Comparison of ENCODE assay signal across 1 cellular context in the genomic region with DNA sequence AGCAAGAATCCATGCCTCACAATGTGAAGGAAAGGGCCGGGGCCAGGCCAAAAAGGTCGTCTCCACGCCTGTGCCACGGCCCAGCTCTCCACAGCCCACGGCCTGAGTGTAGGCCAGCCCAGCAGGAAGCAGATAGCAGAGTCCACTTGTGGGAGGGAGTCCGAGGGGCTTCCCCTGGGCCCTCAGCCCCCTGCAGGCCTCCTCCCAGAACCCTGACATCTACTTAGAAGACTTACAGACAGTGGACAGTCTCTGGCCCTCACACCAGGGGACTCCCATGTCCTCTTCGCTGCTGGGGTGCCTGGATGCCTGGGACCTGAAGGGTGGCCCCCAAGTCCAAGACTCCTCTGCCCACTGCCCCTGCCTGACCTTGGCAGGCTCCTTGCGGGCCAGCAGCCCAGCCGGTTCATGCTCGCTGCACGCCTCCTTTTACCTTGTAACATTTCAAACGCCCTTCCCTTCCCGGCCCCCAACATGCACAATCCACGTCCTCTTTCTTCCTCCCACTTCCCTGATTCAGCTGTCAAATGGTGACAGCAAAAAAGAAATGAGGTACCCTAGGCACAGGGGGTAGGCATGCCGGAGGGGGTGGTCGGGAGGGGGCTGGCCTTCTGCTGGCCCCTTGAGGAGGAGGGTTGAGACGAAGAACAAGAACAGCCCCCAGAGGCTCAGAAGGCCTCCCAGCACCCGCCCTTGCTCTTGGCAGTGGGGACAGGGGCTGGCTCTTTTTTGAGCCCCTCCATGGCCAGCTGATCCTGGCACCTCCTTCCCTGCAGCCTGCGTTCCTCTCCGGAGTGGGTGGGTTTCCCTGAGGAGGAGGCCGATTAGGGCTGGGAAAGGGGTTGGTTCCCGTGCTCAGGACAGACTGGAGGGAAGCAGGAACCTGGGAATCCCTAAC.
TF ChIP-seq lines count a peak whose summit lies in the region.

No MANE protein-coding gene starts in this region.

TF ChIP-seq in K562, 482 proteins besides CTCF, POLR2A, EP300 and RAD21 (continued from another document and continues in another):
- TF ChIP-seq, protein P1, sequence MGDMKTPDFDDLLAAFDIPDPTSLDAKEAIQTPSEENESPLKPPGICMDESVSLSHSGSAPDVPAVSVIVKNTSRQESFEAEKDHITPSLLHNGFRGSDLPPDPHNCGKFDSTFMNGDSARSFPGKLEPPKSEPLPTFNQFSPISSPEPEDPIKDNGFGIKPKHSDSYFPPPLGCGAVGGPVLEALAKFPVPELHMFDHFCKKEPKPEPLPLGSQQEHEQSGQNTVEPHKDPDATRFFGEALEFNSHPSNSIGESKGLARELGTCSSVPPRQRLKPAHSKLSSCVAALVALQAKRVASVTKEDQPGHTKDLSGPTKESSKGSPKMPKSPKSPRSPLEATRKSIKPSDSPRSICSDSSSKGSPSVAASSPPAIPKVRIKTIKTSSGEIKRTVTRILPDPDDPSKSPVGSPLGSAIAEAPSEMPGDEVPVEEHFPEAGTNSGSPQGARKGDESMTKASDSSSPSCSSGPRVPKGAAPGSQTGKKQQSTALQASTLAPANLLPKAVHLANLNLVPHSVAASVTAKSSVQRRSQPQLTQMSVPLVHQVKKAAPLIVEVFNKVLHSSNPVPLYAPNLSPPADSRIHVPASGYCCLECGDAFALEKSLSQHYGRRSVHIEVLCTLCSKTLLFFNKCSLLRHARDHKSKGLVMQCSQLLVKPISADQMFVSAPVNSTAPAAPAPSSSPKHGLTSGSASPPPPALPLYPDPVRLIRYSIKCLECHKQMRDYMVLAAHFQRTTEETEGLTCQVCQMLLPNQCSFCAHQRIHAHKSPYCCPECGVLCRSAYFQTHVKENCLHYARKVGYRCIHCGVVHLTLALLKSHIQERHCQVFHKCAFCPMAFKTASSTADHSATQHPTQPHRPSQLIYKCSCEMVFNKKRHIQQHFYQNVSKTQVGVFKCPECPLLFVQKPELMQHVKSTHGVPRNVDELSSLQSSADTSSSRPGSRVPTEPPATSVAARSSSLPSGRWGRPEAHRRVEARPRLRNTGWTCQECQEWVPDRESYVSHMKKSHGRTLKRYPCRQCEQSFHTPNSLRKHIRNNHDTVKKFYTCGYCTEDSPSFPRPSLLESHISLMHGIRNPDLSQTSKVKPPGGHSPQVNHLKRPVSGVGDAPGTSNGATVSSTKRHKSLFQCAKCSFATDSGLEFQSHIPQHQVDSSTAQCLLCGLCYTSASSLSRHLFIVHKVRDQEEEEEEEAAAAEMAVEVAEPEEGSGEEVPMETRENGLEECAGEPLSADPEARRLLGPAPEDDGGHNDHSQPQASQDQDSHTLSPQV (IDR thresholded peaks at IDR 0.05): peak; percentile 78
- TF ChIP-seq ZNF586 (CRISPR knock-in tag; conservative IDR thresholded peaks at IDR 0.05): no peak
- TF ChIP-seq TAF7 (tag; IDR thresholded peaks at IDR 0.05): 0 out of 2 replicates have a peak, but pooled peaks have one; percentile 21
- TF ChIP-seq, protein P2, sequence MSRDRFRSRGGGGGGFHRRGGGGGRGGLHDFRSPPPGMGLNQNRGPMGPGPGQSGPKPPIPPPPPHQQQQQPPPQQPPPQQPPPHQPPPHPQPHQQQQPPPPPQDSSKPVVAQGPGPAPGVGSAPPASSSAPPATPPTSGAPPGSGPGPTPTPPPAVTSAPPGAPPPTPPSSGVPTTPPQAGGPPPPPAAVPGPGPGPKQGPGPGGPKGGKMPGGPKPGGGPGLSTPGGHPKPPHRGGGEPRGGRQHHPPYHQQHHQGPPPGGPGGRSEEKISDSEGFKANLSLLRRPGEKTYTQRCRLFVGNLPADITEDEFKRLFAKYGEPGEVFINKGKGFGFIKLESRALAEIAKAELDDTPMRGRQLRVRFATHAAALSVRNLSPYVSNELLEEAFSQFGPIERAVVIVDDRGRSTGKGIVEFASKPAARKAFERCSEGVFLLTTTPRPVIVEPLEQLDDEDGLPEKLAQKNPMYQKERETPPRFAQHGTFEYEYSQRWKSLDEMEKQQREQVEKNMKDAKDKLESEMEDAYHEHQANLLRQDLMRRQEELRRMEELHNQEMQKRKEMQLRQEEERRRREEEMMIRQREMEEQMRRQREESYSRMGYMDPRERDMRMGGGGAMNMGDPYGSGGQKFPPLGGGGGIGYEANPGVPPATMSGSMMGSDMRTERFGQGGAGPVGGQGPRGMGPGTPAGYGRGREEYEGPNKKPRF (IDR thresholded peaks at IDR 0.05; ENCODE audit: low read depth, low read length): no peak
- TF ChIP-seq CCNT2 (IDR thresholded peaks at IDR 0.05; ENCODE audit: borderline replicate concordance, extremely low read depth, insufficient read length, low read depth, low read length): no peak
- no peak for TF ChIP-seq NFXL1 (CRISPR knock-in tag; IDR thresholded peaks at IDR 0.05)
- no peak for TF ChIP-seq HDAC3 (IDR thresholded peaks at IDR 0.05; ENCODE audit: borderline replicate concordance, partially characterized antibody)
- TF ChIP-seq, protein P3, sequence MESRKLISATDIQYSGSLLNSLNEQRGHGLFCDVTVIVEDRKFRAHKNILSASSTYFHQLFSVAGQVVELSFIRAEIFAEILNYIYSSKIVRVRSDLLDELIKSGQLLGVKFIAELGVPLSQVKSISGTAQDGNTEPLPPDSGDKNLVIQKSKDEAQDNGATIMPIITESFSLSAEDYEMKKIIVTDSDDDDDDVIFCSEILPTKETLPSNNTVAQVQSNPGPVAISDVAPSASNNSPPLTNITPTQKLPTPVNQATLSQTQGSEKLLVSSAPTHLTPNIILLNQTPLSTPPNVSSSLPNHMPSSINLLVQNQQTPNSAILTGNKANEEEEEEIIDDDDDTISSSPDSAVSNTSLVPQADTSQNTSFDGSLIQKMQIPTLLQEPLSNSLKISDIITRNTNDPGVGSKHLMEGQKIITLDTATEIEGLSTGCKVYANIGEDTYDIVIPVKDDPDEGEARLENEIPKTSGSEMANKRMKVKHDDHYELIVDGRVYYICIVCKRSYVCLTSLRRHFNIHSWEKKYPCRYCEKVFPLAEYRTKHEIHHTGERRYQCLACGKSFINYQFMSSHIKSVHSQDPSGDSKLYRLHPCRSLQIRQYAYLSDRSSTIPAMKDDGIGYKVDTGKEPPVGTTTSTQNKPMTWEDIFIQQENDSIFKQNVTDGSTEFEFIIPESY (CRISPR knock-in tag; IDR thresholded peaks at IDR 0.05): no peak
- no peak for TF ChIP-seq ZNF282 (CRISPR knock-in tag; IDR thresholded peaks at IDR 0.05)
- no peak for TF ChIP-seq U2AF1 (optimal IDR thresholded peaks at IDR 0.05; ENCODE audit: low read depth, low read length)
- TF ChIP-seq ZNF583 (CRISPR knock-in tag; IDR thresholded peaks at IDR 0.05): no peak; the same call in 1 of the 2 replicates
- TF ChIP-seq, protein P4, sequence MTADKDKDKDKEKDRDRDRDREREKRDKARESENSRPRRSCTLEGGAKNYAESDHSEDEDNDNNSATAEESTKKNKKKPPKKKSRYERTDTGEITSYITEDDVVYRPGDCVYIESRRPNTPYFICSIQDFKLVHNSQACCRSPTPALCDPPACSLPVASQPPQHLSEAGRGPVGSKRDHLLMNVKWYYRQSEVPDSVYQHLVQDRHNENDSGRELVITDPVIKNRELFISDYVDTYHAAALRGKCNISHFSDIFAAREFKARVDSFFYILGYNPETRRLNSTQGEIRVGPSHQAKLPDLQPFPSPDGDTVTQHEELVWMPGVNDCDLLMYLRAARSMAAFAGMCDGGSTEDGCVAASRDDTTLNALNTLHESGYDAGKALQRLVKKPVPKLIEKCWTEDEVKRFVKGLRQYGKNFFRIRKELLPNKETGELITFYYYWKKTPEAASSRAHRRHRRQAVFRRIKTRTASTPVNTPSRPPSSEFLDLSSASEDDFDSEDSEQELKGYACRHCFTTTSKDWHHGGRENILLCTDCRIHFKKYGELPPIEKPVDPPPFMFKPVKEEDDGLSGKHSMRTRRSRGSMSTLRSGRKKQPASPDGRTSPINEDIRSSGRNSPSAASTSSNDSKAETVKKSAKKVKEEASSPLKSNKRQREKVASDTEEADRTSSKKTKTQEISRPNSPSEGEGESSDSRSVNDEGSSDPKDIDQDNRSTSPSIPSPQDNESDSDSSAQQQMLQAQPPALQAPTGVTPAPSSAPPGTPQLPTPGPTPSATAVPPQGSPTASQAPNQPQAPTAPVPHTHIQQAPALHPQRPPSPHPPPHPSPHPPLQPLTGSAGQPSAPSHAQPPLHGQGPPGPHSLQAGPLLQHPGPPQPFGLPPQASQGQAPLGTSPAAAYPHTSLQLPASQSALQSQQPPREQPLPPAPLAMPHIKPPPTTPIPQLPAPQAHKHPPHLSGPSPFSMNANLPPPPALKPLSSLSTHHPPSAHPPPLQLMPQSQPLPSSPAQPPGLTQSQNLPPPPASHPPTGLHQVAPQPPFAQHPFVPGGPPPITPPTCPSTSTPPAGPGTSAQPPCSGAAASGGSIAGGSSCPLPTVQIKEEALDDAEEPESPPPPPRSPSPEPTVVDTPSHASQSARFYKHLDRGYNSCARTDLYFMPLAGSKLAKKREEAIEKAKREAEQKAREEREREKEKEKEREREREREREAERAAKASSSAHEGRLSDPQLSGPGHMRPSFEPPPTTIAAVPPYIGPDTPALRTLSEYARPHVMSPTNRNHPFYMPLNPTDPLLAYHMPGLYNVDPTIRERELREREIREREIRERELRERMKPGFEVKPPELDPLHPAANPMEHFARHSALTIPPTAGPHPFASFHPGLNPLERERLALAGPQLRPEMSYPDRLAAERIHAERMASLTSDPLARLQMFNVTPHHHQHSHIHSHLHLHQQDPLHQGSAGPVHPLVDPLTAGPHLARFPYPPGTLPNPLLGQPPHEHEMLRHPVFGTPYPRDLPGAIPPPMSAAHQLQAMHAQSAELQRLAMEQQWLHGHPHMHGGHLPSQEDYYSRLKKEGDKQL (CRISPR knock-in tag; IDR thresholded peaks at IDR 0.05; ENCODE audit: borderline replicate concordance): 0 out of 2 replicates have a peak, but pooled peaks have one; percentile 58
- TF ChIP-seq, protein P5, sequence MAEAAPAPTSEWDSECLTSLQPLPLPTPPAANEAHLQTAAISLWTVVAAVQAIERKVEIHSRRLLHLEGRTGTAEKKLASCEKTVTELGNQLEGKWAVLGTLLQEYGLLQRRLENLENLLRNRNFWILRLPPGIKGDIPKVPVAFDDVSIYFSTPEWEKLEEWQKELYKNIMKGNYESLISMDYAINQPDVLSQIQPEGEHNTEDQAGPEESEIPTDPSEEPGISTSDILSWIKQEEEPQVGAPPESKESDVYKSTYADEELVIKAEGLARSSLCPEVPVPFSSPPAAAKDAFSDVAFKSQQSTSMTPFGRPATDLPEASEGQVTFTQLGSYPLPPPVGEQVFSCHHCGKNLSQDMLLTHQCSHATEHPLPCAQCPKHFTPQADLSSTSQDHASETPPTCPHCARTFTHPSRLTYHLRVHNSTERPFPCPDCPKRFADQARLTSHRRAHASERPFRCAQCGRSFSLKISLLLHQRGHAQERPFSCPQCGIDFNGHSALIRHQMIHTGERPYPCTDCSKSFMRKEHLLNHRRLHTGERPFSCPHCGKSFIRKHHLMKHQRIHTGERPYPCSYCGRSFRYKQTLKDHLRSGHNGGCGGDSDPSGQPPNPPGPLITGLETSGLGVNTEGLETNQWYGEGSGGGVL (CRISPR knock-in tag; IDR thresholded peaks at IDR 0.05): no peak
- TF ChIP-seq POLR3G (IDR thresholded peaks at IDR 0.05; ENCODE audit: extremely low read depth, insufficient read length, insufficient replicate concordance): no peak
- TF ChIP-seq, protein P6, sequence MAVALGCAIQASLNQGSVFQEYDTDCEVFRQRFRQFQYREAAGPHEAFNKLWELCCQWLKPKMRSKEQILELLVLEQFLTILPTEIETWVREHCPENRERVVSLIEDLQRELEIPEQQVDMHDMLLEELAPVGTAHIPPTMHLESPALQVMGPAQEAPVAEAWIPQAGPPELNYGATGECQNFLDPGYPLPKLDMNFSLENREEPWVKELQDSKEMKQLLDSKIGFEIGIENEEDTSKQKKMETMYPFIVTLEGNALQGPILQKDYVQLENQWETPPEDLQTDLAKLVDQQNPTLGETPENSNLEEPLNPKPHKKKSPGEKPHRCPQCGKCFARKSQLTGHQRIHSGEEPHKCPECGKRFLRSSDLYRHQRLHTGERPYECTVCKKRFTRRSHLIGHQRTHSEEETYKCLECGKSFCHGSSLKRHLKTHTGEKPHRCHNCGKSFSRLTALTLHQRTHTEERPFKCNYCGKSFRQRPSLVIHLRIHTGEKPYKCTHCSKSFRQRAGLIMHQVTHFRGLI (CRISPR knock-in tag; IDR thresholded peaks at IDR 0.05): no peak
- TF ChIP-seq MEIS2 (IDR thresholded peaks at IDR 0.05; ENCODE audit: partially characterized antibody): peak; percentile 3
- no peak for TF ChIP-seq NCOA1 (IDR thresholded peaks at IDR 0.05; ENCODE audit: low read depth)
- TF ChIP-seq, protein P7, sequence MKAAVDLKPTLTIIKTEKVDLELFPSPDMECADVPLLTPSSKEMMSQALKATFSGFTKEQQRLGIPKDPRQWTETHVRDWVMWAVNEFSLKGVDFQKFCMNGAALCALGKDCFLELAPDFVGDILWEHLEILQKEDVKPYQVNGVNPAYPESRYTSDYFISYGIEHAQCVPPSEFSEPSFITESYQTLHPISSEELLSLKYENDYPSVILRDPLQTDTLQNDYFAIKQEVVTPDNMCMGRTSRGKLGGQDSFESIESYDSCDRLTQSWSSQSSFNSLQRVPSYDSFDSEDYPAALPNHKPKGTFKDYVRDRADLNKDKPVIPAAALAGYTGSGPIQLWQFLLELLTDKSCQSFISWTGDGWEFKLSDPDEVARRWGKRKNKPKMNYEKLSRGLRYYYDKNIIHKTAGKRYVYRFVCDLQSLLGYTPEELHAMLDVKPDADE (conservative IDR thresholded peaks at IDR 0.05; ENCODE audit: control insufficient read depth, low read depth, low read length): 0 out of 2 replicates have a peak, but pooled peaks have one; percentile 9
- no peak for TF ChIP-seq SREBF1 (IDR thresholded peaks at IDR 0.05; ENCODE audit: borderline replicate concordance, low read depth, low read length)
- TF ChIP-seq PHF8 (IDR thresholded peaks at IDR 0.05; ENCODE audit: borderline replicate concordance, low read length): peak; percentile 28; the same call in 1 of the 2 replicates
- TF ChIP-seq, protein P8, sequence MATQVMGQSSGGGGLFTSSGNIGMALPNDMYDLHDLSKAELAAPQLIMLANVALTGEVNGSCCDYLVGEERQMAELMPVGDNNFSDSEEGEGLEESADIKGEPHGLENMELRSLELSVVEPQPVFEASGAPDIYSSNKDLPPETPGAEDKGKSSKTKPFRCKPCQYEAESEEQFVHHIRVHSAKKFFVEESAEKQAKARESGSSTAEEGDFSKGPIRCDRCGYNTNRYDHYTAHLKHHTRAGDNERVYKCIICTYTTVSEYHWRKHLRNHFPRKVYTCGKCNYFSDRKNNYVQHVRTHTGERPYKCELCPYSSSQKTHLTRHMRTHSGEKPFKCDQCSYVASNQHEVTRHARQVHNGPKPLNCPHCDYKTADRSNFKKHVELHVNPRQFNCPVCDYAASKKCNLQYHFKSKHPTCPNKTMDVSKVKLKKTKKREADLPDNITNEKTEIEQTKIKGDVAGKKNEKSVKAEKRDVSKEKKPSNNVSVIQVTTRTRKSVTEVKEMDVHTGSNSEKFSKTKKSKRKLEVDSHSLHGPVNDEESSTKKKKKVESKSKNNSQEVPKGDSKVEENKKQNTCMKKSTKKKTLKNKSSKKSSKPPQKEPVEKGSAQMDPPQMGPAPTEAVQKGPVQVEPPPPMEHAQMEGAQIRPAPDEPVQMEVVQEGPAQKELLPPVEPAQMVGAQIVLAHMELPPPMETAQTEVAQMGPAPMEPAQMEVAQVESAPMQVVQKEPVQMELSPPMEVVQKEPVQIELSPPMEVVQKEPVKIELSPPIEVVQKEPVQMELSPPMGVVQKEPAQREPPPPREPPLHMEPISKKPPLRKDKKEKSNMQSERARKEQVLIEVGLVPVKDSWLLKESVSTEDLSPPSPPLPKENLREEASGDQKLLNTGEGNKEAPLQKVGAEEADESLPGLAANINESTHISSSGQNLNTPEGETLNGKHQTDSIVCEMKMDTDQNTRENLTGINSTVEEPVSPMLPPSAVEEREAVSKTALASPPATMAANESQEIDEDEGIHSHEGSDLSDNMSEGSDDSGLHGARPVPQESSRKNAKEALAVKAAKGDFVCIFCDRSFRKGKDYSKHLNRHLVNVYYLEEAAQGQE (CRISPR knock-in tag; IDR thresholded peaks at IDR 0.05; ENCODE audit: low read depth): 0 out of 2 replicates have a peak, but pooled peaks have one; percentile 42
- TF ChIP-seq ADNP (tag; IDR thresholded peaks at IDR 0.05): no peak
